ENCODE assay signal across 11 cellular contexts in the genomic region with DNA sequence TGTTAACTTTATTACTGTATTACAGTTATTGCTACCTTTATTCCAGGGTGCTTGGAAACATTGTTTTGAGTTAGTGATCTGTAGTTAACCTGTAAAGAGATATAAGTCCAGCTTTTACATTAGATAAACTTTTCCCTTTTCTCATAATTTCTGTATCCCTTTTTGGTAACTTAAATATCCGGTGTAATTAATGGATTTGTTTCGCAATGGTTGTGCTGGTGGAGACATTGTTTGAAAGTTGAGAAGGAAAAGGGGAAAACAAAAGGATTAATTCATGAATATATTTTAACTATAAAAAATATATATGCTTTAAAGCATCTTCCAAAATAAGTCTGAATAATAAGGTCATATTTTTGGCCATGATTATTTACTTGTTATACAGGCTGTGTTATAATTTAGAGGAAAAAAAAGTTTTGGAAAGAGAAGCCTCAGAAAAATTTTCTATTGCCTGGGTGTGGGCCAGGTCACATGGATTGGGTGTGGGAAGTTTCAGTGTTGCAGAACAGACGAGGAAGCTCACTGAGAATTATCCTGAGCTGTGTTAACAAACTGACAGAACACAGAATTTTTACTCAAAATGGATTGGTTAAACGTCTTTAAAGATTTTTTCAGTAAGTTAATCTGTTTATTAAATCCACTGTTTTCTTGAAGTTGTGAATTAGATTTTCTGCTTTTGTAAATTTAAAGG. TPM values are rescaled to one million over a fixed set of nuclear protein-coding genes. Genes with fewer than 3 reads are reported as not detected.
A peak's percentile ranks its signal among the peaks of the same experiment; 100 is the strongest.
DNase-seq lines count a peak whose midpoint lies in the region; ATAC-seq, FAIRE-seq and TF ChIP-seq lines count a peak whose summit lies in the region.
"Had no signal": no experiment of that assay in that cellular context is flagged by ENCODE, and none has a peak within 500 bp of the region (broad histone marks: within the 10 kb centered on the region; RNA-seq: fewer than 3 reads in every experiment).

No MANE protein-coding gene starts in this region.

- H3K27ac Mint-ChIP-seq in astrocyte (ENCODE audit: unreplicated experiment) = peak overlapping the region; percentile 72
- H3K27ac Mint-ChIP-seq: CD8-positive, alpha-beta T cell had no signal

- WGBS in heart left ventricle, 4 donors = 28 to 42% (median 32%) methylated on average over 4 of the region's 4 CpGs
- WGBS in psoas muscle, 3 donors = 17 to 33% (median 20%) methylated on average over 4 of the region's 4 CpGs

- no peaks in the 10 kb centered on the region for H3K9me3 Mint-ChIP-seq in astrocyte (ENCODE audit: unreplicated experiment)
- H3K9me3 Mint-ChIP-seq: CD8-positive, alpha-beta T cell had no signal

- H3K9ac ChIP-seq in astrocyte (ENCODE audit: low read length) = no peak overlapping the region

- TF ChIP-seq CTCF in astrocyte (IDR thresholded peaks at IDR 0.05; ENCODE audit: insufficient read depth, low read depth, low read length) = no peak
- TF ChIP-seq CTCF in heart left ventricle (IDR thresholded peaks at IDR 0.05) = no peak
- TF ChIP-seq CTCF in psoas muscle (IDR thresholded peaks at IDR 0.05) = no peak

- no peak for FAIRE-seq in astrocyte (lab: Jason Lieb, UNC)

- peaks cover 9% of the 10 kb centered on the region for H3K36me3 Mint-ChIP-seq in astrocyte (ENCODE audit: low read depth, unreplicated experiment)

- no peaks in the 10 kb centered on the region for H3K4me1 ChIP-seq in astrocyte (ENCODE audit: insufficient read depth, low read length)
- peaks cover 0 to 58% (median 18%) of the 10 kb centered on the region in 12 donors for H3K4me1 ChIP-seq in heart left ventricle
- H3K4me1 ChIP-seq in psoas muscle = peaks cover 21% of the 10 kb centered on the region

- no peaks in the 10 kb centered on the region for H3K27me3 ChIP-seq in astrocyte (ENCODE audit: insufficient read depth, low read length)
- H3K27me3 ChIP-seq in heart left ventricle = no peaks in the 10 kb centered on the region
- H3K27me3 ChIP-seq in psoas muscle (ENCODE audit: insufficient read depth in 3 of 3, low read length in 2 of 3) = no peaks in the 10 kb centered on the region
- H3K27me3 ChIP-seq: dorsolateral prefrontal cortex had no signal

- peak; percentile 54 for DNase-seq in COLO829 (ENCODE audit: low spot score)
- DNase-seq in astrocyte (ENCODE audit: low read depth) = no peak
- peak in 4 of 5 donors; percentile 47 to 68 (median 63) for DNase-seq in heart left ventricle
- peak; percentile 44 to 63 for DNase-seq in psoas muscle
- no peak for DNase-seq in AML-193 (lab: John Stamatoyannopoulos, UW)
- DNase-seq in NCI-H1694 treated with DMSO at 0.1 percent for 48 hours (lab: John Stamatoyannopoulos, UW) = no peak
- DNase-seq in NCI-H146 treated with DMSO at 0.1 percent for 48 hours (lab: John Stamatoyannopoulos, UW; ENCODE audit: unreplicated experiment) = no peak
- DNase-seq: CD8-positive, alpha-beta T cell; NCI-H526 treated with DMSO at 0.1 percent for 48 hours had no signal

- no peak overlapping the region for H3K4me2 ChIP-seq in astrocyte (ENCODE audit: low read length)

- peak; percentile 67 to 85 (median 78) for ATAC-seq in heart left ventricle
- ATAC-seq in psoas muscle = peak in 2 of 4 donors; percentile 59 to 76
- ATAC-seq in GM19452 (IDR thresholded peaks at IDR 0.05; ENCODE audit: unreplicated experiment) = no peak
- ATAC-seq: CD8-positive, alpha-beta T cell had no signal

- H3K4me3 ChIP-seq in astrocyte (ENCODE audit: insufficient read depth, low read depth, low read length) (no peak overlapping the region), heart left ventricle (peak overlapping the region in 11 of 12 donors; percentile 8 to 57 (median 40)), psoas muscle (peak overlapping the region; percentile 47)

- H3K27ac ChIP-seq in astrocyte (ENCODE audit: low read depth, low read length) = no peak overlapping the region
- H3K27ac ChIP-seq in heart left ventricle = peak overlapping the region in 11 of 12 donors; percentile 12 to 73 (median 54)
- H3K27ac ChIP-seq in psoas muscle = no peak overlapping the region

- H3K36me3 ChIP-seq in astrocyte (ENCODE audit: insufficient read depth, low read length) (peaks cover 5% of the 10 kb centered on the region), heart left ventricle (peaks cover 0 to 19% (median 3%) of the 10 kb centered on the region in 9 donors), psoas muscle (ENCODE audit: insufficient read depth in 1 of 2, low read depth in 1 of 2) (peaks cover 0 to 22% of the 10 kb centered on the region in 2 donors)

- peaks cover 17% of the 10 kb centered on the region for H4K20me1 ChIP-seq in astrocyte (ENCODE audit: insufficient read depth, low read length)

- H3K4me3 Mint-ChIP-seq in astrocyte (ENCODE audit: unreplicated experiment) = no peak overlapping the region
- H3K4me3 Mint-ChIP-seq: CD8-positive, alpha-beta T cell had no signal

- peaks cover 9% of the 10 kb centered on the region for H3K4me1 Mint-ChIP-seq in astrocyte (ENCODE audit: low read depth, unreplicated experiment)

- intact Hi-C loops in heart left ventricle (cut with DNase I) = loop anchor here in 4 of 10 donors (2.0 to 10.0 kb wide), 3 partner anchors 65 to 111 kb away; a partner anchor contains a TSS
- intact Hi-C loops in psoas muscle (cut with DNase I) = loop anchor here in 1 of 2 donors (10.0 kb wide), 1 partner anchor 65 kb away; a partner anchor contains a TSS

- H3K79me2 ChIP-seq in astrocyte (ENCODE audit: insufficient read depth, low read length) = peaks cover 24% of the 10 kb centered on the region

- H3K9me3 ChIP-seq in astrocyte (ENCODE audit: insufficient read depth, low read depth, low read length) (no peaks in the 10 kb centered on the region), heart left ventricle (no peaks in the 10 kb centered on the region), psoas muscle (no peaks in the 10 kb centered on the region)

- H3K27me3 Mint-ChIP-seq in astrocyte (ENCODE audit: low read depth, unreplicated experiment) = no peaks in the 10 kb centered on the region

- H2AFZ ChIP-seq in astrocyte (ENCODE audit: low read depth, low read length) = no peak overlapping the region

- no peak for TF ChIP-seq POLR2A in heart left ventricle (IDR thresholded peaks at IDR 0.05)

RNA-seq across cellular contexts. Expression of a gene that starts 27.7 kb away (rescaled TPM):
- total RNA-seq in astrocyte (22.0 and 23.6 TPM in 2 replicates), heart left ventricle (1 to 10 TPM in 1 of 9 donors, under 1 TPM in 8; 0.14 to 1.1 (median 0.44) TPM), psoas muscle (under 1 TPM in 3 of 4 donors, not detected in 1; 0.56 to 0.71 (median 0.71) TPM)
- polyA plus RNA-seq in heart left ventricle (under 1 TPM; 0.42 to 0.50 TPM), psoas muscle (1 to 10 TPM in 1 of 3 donors, under 1 TPM in 2; 0.46 to 1.6 (median 0.66) TPM)

Comparison
In these comparisons a context has a peak if more than half of its experiments do, and no peak if none do; other contexts are left out.
1. DNase-seq: peak in COLO829 (single experiment), heart left ventricle (4 of 5) and psoas muscle (2 of 2); none in astrocyte (single experiment), AML-193 (0 of 2), NCI-H1694 treated with DMSO at 0.1 percent for 48 hours (single experiment) and NCI-H146 treated with DMSO at 0.1 percent for 48 hours (single experiment).
2. H3K27ac ChIP-seq: peak in heart left ventricle (11 of 12); none in astrocyte (single experiment) and psoas muscle (single experiment).
3. RNA of a gene that starts 27.7 kb away (total RNA-seq): 22.0 to 23.6 TPM in astrocyte; 0.56 to 0.71 TPM in psoas muscle and 0.14 to 1.1 TPM in heart left ventricle; every median in the first group is over 10 times any median in the second.